ENCODE assay signal across 9 cellular contexts in genomic region chr19:57239982-57240310, GRCh38. TPM values are rescaled to one million over a fixed set of nuclear protein-coding genes. Genes with fewer than 3 reads are reported as not detected.
A peak's percentile ranks its signal among the peaks of the same experiment; 100 is the strongest.
DNase-seq lines count a peak whose midpoint lies in the region; ATAC-seq and TF ChIP-seq lines count a peak whose summit lies in the region.
"Had no signal": no experiment of that assay in that cellular context is flagged by ENCODE, and none has a peak within 500 bp of the region (broad histone marks: within the 10 kb centered on the region; RNA-seq: fewer than 3 reads in every experiment).

No MANE protein-coding gene starts in this region.

- peak overlapping the region; percentile 39 for H2BK120ac ChIP-seq in trophoblast cell (ENCODE audit: insufficient read depth, low read length, poor library complexity)

- H2AK5ac ChIP-seq in trophoblast cell (ENCODE audit: low read length), result peak overlapping the region; percentile 35

- no peak overlapping the region for H2BK12ac ChIP-seq in trophoblast cell (ENCODE audit: low read length)

- H4K91ac ChIP-seq in trophoblast cell (ENCODE audit: low read depth, low read length), result peak overlapping the region; percentile 67

- no CpG with 5 or more reads among the region's 12 CpGs for whole genome bisulfite sequencing in trophoblast cell (ENCODE audit: extremely low coverage, insufficient coverage, insufficient read length)

- H3K36me3 ChIP-seq in NT2/D1 (ENCODE audit: insufficient read depth, insufficient read length, low read length), result peaks cover 28% of the 10 kb centered on the region
- H3K36me3 ChIP-seq in trophoblast cell (ENCODE audit: control insufficient read depth in 1 of 2, insufficient read depth in 2 of 2, low read length in 2 of 2), result peaks cover 12% of the 10 kb centered on the region in 2 experiments

- peak overlapping the region; percentile 83 for H3K4me2 ChIP-seq in trophoblast cell (ENCODE audit: low read length)

- H3K4me1 ChIP-seq in NT2/D1 (ENCODE audit: insufficient read depth, insufficient read length) (no peaks in the 10 kb centered on the region), trophoblast cell (ENCODE audit: control insufficient read depth in 1 of 2, insufficient read depth in 2 of 2, low read length in 2 of 2) (peaks cover 5 to 11% of the 10 kb centered on the region in 2 experiments)

- H2BK5ac ChIP-seq in trophoblast cell (ENCODE audit: low read depth, low read length, poor library complexity), result no peak overlapping the region

- ATAC-seq in GM18511 (IDR thresholded peaks at IDR 0.05; ENCODE audit: unreplicated experiment), result peak; percentile 29

- peak overlapping the region; percentile 43 for H3K27ac ChIP-seq in trophoblast cell (ENCODE audit: low read depth, low read length)

- H3K27me3 ChIP-seq in NT2/D1 (ENCODE audit: insufficient read depth, insufficient read length) (no peaks in the 10 kb centered on the region), trophoblast cell (ENCODE audit: insufficient read depth, low read length) (no peaks in the 10 kb centered on the region)

- no peak for DNase-seq in NT2/D1 (ENCODE audit: low read depth, low spot score)
- no peak for DNase-seq in epithelial cell of proximal tubule (ENCODE audit: low read depth)
- DNase-seq in trophoblast cell, result no peak
- DNase-seq in Kasumi-1 (lab: John Stamatoyannopoulos, UW), result no peak
- DNase-seq in NCI-H748 treated with DMSO at 0.1 percent for 48 hours (lab: John Stamatoyannopoulos, UW), result no peak
- DNase-seq in activated CD4-positive, CD25-positive, alpha-beta regulatory T cell treated with anti-CD3 and anti-CD28 coated beads, Interleukin-2, amount 50 U/mL, for 72 hours, result no peak
- DNase-seq in NCI-H82 treated with DMSO at 0.1 percent for 48 hours (lab: John Stamatoyannopoulos, UW; ENCODE audit: unreplicated experiment), result no peak

- peak overlapping the region; percentile 84 for H3K4me3 ChIP-seq in NT2/D1 (ENCODE audit: insufficient read length, low read depth)
- peak overlapping the region; percentile 68 for H3K4me3 ChIP-seq in epithelial cell of proximal tubule (ENCODE audit: low read depth, low read length)
- peak overlapping the region; percentile 90 for H3K4me3 ChIP-seq in trophoblast cell (ENCODE audit: low read depth, low read length)

- peaks cover 9% of the 10 kb centered on the region for H3K79me2 ChIP-seq in trophoblast cell (ENCODE audit: control insufficient read depth, insufficient read depth, low read length, poor library complexity)

- peak overlapping the region; percentile 77 for H2AFZ ChIP-seq in trophoblast cell (ENCODE audit: insufficient read depth, low read length, poor library complexity)

- H3K79me1 ChIP-seq in trophoblast cell (ENCODE audit: low read length), result peaks cover 9% of the 10 kb centered on the region

- peak overlapping the region; percentile 97 for H3K9ac ChIP-seq in NT2/D1 (ENCODE audit: insufficient read length, low read depth)
- H3K9ac ChIP-seq in trophoblast cell (ENCODE audit: low read length), result peak overlapping the region; percentile 75

- no peak overlapping the region for H3K23ac ChIP-seq in trophoblast cell (ENCODE audit: low read length)

- no peaks in the 10 kb centered on the region for H3K9me3 ChIP-seq in NT2/D1 (ENCODE audit: insufficient read depth, low read length)
- peaks cover under 1% of the 10 kb centered on the region for H3K9me3 ChIP-seq in trophoblast cell (ENCODE audit: insufficient read depth, low read depth, low read length)

- H3K4ac ChIP-seq in trophoblast cell (ENCODE audit: low read depth, low read length), result peak overlapping the region; percentile 60

- H4K8ac ChIP-seq in trophoblast cell (ENCODE audit: low read depth, low read length), result peak overlapping the region; percentile 92

- peak overlapping the region; percentile 96 for H4K12ac ChIP-seq in trophoblast cell (ENCODE audit: low read depth, low read length)

- H3K18ac ChIP-seq in trophoblast cell (ENCODE audit: low read length), result peak overlapping the region; percentile 48

- no peak for TF ChIP-seq CTCF in epithelial cell of proximal tubule (conservative IDR thresholded peaks at IDR 0.05; ENCODE audit: low read depth, low read length)

- H3K14ac ChIP-seq in trophoblast cell (ENCODE audit: low read length), result peak overlapping the region; percentile 82

RNA-seq across cellular contexts. Expression of gene ZNF805, which starts 0.5 kb away (rescaled TPM):
- total RNA-seq in epithelial cell of proximal tubule, result 4.3 and 7.8 TPM in 2 replicates
- 4.7 and 5.0 TPM in 2 replicates for polyA plus RNA-seq in trophoblast cell (2013)

RNA-seq across cellular contexts. Expression of gene AURKC, which starts 9.1 kb away (rescaled TPM):
- total RNA-seq in epithelial cell of proximal tubule, result 1.2 and 2.7 TPM in 2 replicates
- 0.63 and 0.85 TPM in 2 replicates for polyA plus RNA-seq in trophoblast cell (2013)
- total RNA-seq: SK-MEL-5 had no signal

RNA-seq across cellular contexts. Expression of gene ZNF460, which starts 40.3 kb away (rescaled TPM):
- 17.0 and 30.3 TPM in 2 replicates for total RNA-seq in epithelial cell of proximal tubule
- polyA plus RNA-seq in trophoblast cell (2013), result 5.7 and 6.0 TPM in 2 replicates

RNA-seq across cellular contexts. Expression of gene ZNF264, which starts 48.6 kb away (rescaled TPM):
- 9.6 and 9.8 TPM in 2 replicates for total RNA-seq in epithelial cell of proximal tubule
- 5.7 TPM in 2 replicates for polyA plus RNA-seq in trophoblast cell (2013)
